ENCODE assay signal across 8 cellular contexts in genomic region chr16:56356276-56357241, GRCh38.
DNase-seq lines count a peak whose midpoint lies in the region; ATAC-seq and TF ChIP-seq lines count a peak whose summit lies in the region.

No MANE protein-coding gene starts in this region.

- H3K9me3 ChIP-seq in effector memory CD4-positive, alpha-beta T cell (ENCODE audit: control insufficient read depth, low read length), result no peaks in the 10 kb centered on the region
- H3K9me3 ChIP-seq in lung (ENCODE audit: control insufficient read depth in 2 of 2, insufficient read depth in 1 of 2, low read length in 1 of 2), result no peaks in the 10 kb centered on the region

- peak; percentile 81 for ATAC-seq in HG02970 (IDR thresholded peaks at IDR 0.05; ENCODE audit: low FRiP score, unreplicated experiment)
- ATAC-seq in lung (ENCODE audit: insufficient read depth, low FRiP score), result peak; percentile 93

- POLR2A ChIA-PET in activated CD4-positive, alpha-beta memory T cell treated with anti-CD3 and anti-CD28 coated beads, Interleukin-2, amount 10 ng/mL, durations not matched to agents 7 days and 5 days (lab: Charles Lee), result interaction anchor here (0.6 kb wide), 2 partner anchors 55 to 60 kb away, joined by 3 to 4 read pairs; no protein-coding TSS in a partner anchor

- no peaks in the 10 kb centered on the region for H3K9me3 Mint-ChIP-seq in activated CD4-positive, alpha-beta memory T cell treated with anti-CD3 and anti-CD28 coated beads, Interleukin-2, amount 10 ng/mL, durations not matched to agents 7 days and 5 days

- peaks cover 4% of the 10 kb centered on the region for H3K36me3 Mint-ChIP-seq in activated CD4-positive, alpha-beta memory T cell treated with anti-CD3 and anti-CD28 coated beads, Interleukin-2, amount 10 ng/mL, durations not matched to agents 7 days and 5 days (ENCODE audit: low read depth)

- H3K27ac Mint-ChIP-seq in activated CD4-positive, alpha-beta memory T cell treated with anti-CD3 and anti-CD28 coated beads, Interleukin-2, amount 10 ng/mL, durations not matched to agents 7 days and 5 days, result peak overlapping the region; percentile 88

- peak; percentile 37 for DNase-seq in NK-92 treated with Interleukin-12 subunit alpha and Interleukin-12 subunit beta, amount 100 ng/mL, for 24 hours (lab: John Stamatoyannopoulos, UW)
- DNase-seq in NK-92 (lab: John Stamatoyannopoulos, UW; ENCODE audit: unreplicated experiment) (no peak), NCI-H2227 treated with DMSO at 0.1 percent for 48 hours (lab: John Stamatoyannopoulos, UW) (peak; percentile 76), lung (ENCODE audit: low spot score) (peak; percentile 75)
- peak; percentile 70 for DNase-seq in activated CD4-positive, alpha-beta memory T cell treated with anti-CD3 and anti-CD28 coated beads, Interleukin-2, amount 10 ng/mL, durations not matched to agents 7 days and 5 days
- DNase-seq in effector memory CD4-positive, alpha-beta T cell, result peak; percentile 14 to 22 (median 19)
- DNase-seq in stimulated activated CD4-positive, alpha-beta T cell treated with anti-CD3 and anti-CD28 coated beads, TNF-alpha, amount 100 ng/mL, for 4 hours (ENCODE audit: low read depth in 3 of 3), result peak; percentile 6 to 16 (median 15)

- H3K4me1 ChIP-seq in effector memory CD4-positive, alpha-beta T cell (ENCODE audit: control insufficient read depth, insufficient read depth, low read length, poor library complexity, severe bottlenecking), result no peaks in the 10 kb centered on the region
- no peaks in the 10 kb centered on the region for H3K4me1 ChIP-seq in lung (ENCODE audit: control insufficient read depth in 2 of 2, insufficient read depth in 2 of 2, low read length in 2 of 2)

- H3K27me3 Mint-ChIP-seq in activated CD4-positive, alpha-beta memory T cell treated with anti-CD3 and anti-CD28 coated beads, Interleukin-2, amount 10 ng/mL, durations not matched to agents 7 days and 5 days, result no peaks in the 10 kb centered on the region

- H3K4me3 ChIP-seq in effector memory CD4-positive, alpha-beta T cell (ENCODE audit: insufficient read depth, low read depth, low read length, poor library complexity, severe bottlenecking), result peak overlapping the region; percentile 61
- H3K4me3 ChIP-seq in lung, result no peak overlapping the region

- peaks cover 22% of the 10 kb centered on the region for H3K4me1 Mint-ChIP-seq in activated CD4-positive, alpha-beta memory T cell treated with anti-CD3 and anti-CD28 coated beads, Interleukin-2, amount 10 ng/mL, durations not matched to agents 7 days and 5 days

- peak overlapping the region; percentile 75 for H3K4me3 Mint-ChIP-seq in activated CD4-positive, alpha-beta memory T cell treated with anti-CD3 and anti-CD28 coated beads, Interleukin-2, amount 10 ng/mL, durations not matched to agents 7 days and 5 days

- no peaks in the 10 kb centered on the region for H3K27me3 ChIP-seq in effector memory CD4-positive, alpha-beta T cell (replicated peaks; ENCODE audit: control insufficient read depth, insufficient read depth, low read length, poor library complexity, severe bottlenecking)
- H3K27me3 ChIP-seq in lung (ENCODE audit: control insufficient read depth, insufficient read depth), result no peaks in the 10 kb centered on the region

- 3% methylated on average over 33 of the region's 33 CpGs for WGBS in lung, 2 donors

- TF ChIP-seq CTCF in lung (IDR thresholded peaks at IDR 0.05; ENCODE audit: control extremely low read depth, extremely low read depth), result peak; percentile 63

- H3K27ac ChIP-seq in effector memory CD4-positive, alpha-beta T cell (ENCODE audit: insufficient read depth, low read length, poor library complexity, severe bottlenecking), result peak overlapping the region; percentile 31
- no peak overlapping the region for H3K27ac ChIP-seq in lung (ENCODE audit: low read depth in 1 of 2, low read length in 1 of 2)

- CTCF ChIA-PET in activated CD4-positive, alpha-beta memory T cell treated with anti-CD3 and anti-CD28 coated beads, Interleukin-2, amount 10 ng/mL, durations not matched to agents 7 days and 5 days (lab: Charles Lee), result interaction anchor here (0.5 to 2.3 kb wide), 17 partner anchors 8 to 411 kb away, joined by 3 to 10 read pairs (median 3); no protein-coding TSS in a partner anchor

- H3K36me3 ChIP-seq in effector memory CD4-positive, alpha-beta T cell (ENCODE audit: control insufficient read depth, insufficient read depth, low read length), result no peaks in the 10 kb centered on the region
- H3K36me3 ChIP-seq in lung (ENCODE audit: control insufficient read depth in 2 of 2, insufficient read depth in 2 of 2, low read length in 2 of 2), result peaks cover 0 to 4% of the 10 kb centered on the region in 2 donors
